In the genomic region with DNA sequence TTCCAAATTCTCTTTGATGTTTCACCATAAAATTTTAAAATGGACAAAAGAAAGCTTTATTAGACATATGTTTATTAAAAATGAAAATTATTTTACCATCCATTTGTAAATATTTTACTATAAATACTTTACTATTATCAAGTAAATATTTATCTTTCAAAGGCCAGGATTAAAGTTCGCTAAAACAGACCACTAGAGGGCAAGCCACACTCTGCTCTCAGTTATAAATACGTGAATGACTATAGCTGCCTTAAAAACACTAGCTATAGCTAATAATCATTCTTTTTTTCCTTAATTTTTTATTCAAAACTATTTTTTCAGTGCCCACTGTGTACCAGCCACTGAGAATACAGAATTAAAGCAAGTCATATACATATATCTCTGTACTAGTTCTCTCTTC, we compare ENCODE assay signal across 9 cellular contexts. TPM values are rescaled to one million over a fixed set of nuclear protein-coding genes. Genes with fewer than 3 reads are reported as not detected.
DNase-seq lines count a peak whose midpoint lies in the region; ATAC-seq and TF ChIP-seq lines count a peak whose summit lies in the region.
"Had no signal": no experiment of that assay in that cellular context is flagged by ENCODE, and none has a peak within 500 bp of the region (broad histone marks: within the 10 kb centered on the region; RNA-seq: fewer than 3 reads in every experiment).

No MANE protein-coding gene starts in this region.

- no peak overlapping the region for H2AFZ ChIP-seq in PC-3 (ENCODE audit: low read length)

- H3K4me2 ChIP-seq in PC-3 (ENCODE audit: low read length) = no peak overlapping the region

- H3K9me2 ChIP-seq in PC-3 (replicated peaks; ENCODE audit: low read length) = no peaks in the 10 kb centered on the region

- H3K9ac ChIP-seq in PC-3 (ENCODE audit: low read length) = no peak overlapping the region

- no peaks in the 10 kb centered on the region for H3K79me2 ChIP-seq in PC-3 (ENCODE audit: low read length)

- H3K4me3 ChIP-seq in left ventricle myocardium inferior = no peak overlapping the region
- no peak overlapping the region for H3K4me3 ChIP-seq in PC-3 (ENCODE audit: low read length)
- H3K4me3 ChIP-seq in fibroblast of pulmonary artery (replicated peaks; ENCODE audit: low read depth, low read length) = no peak overlapping the region
- H3K4me3 ChIP-seq in vagina = no peak overlapping the region

- intact Hi-C loops in left ventricle myocardium inferior (cut with micrococcal nuclease) (no loop called here), left cardiac atrium (cut with DNase I) (no loop called here), PC-3 (cut with micrococcal nuclease) (loop anchor here (2.0 to 5.0 kb wide), 2 partner anchors 343 to 842 kb away; no protein-coding TSS in a partner anchor), vagina (cut with DNase I) (no loop called here)

- ATAC-seq in left cardiac atrium (no peak), PC-3 (peak; percentile 57; the same call in 1 of the 2 replicates)
- no peak for ATAC-seq in activated naive CD8-positive, alpha-beta T cell treated with anti-CD3 and anti-CD28 coated beads, Interleukin-2, amount 50 U/mL, for 24 hours

- H3K36me3 ChIP-seq in left ventricle myocardium inferior (no peaks in the 10 kb centered on the region), PC-3 (ENCODE audit: low read depth, low read length) (no peaks in the 10 kb centered on the region), vagina (no peaks in the 10 kb centered on the region)

- no peak for TF ChIP-seq POLR2A in vagina (IDR thresholded peaks at IDR 0.05)

- no peaks in the 10 kb centered on the region for H3K36me3 Mint-ChIP-seq in activated naive CD8-positive, alpha-beta T cell treated with anti-CD3 and anti-CD28 coated beads, Interleukin-2, amount 50 U/mL, for 24 hours (ENCODE audit: low read depth)
- H3K36me3 Mint-ChIP-seq in activated T-cell treated with anti-CD3 and anti-CD28 coated beads, Interleukin-2, amount 50 U/mL, for 24 hours (ENCODE audit: low read depth) = no peaks in the 10 kb centered on the region

- no peak for DNase-seq in left ventricle myocardium inferior
- DNase-seq in left cardiac atrium = no peak
- peak; percentile 36 for DNase-seq in PC-3
- peak; percentile 68 for DNase-seq in fibroblast of pulmonary artery (ENCODE audit: low read depth)
- no peak for DNase-seq in vagina (ENCODE audit: extremely low spot score in 2 of 2)
- no peak for DNase-seq in activated T-cell treated with anti-CD3 and anti-CD28 coated beads, Interleukin-2, amount 50 U/mL, for 48 hours
- DNase-seq in activated naive CD8-positive, alpha-beta T cell treated with anti-CD3 and anti-CD28 coated beads, Interleukin-2, amount 50 U/mL, for 24 hours = no peak
- DNase-seq in activated T-cell treated with anti-CD3 and anti-CD28 coated beads, Interleukin-2, amount 50 U/mL, for 24 hours = no peak

- peaks cover 4% of the 10 kb centered on the region for H3K4me1 Mint-ChIP-seq in activated naive CD8-positive, alpha-beta T cell treated with anti-CD3 and anti-CD28 coated beads, Interleukin-2, amount 50 U/mL, for 24 hours
- H3K4me1 Mint-ChIP-seq in activated T-cell treated with anti-CD3 and anti-CD28 coated beads, Interleukin-2, amount 50 U/mL, for 24 hours (ENCODE audit: low read depth) = peaks cover 8% of the 10 kb centered on the region

- H3K9me3 ChIP-seq in left ventricle myocardium inferior (replicated peaks) = no peaks in the 10 kb centered on the region
- no peaks in the 10 kb centered on the region for H3K9me3 ChIP-seq in PC-3 (ENCODE audit: low read length)
- no peaks in the 10 kb centered on the region for H3K9me3 ChIP-seq in vagina

- no peak overlapping the region for H3K4me3 Mint-ChIP-seq in activated naive CD8-positive, alpha-beta T cell treated with anti-CD3 and anti-CD28 coated beads, Interleukin-2, amount 50 U/mL, for 24 hours
- no peak overlapping the region for H3K4me3 Mint-ChIP-seq in activated T-cell treated with anti-CD3 and anti-CD28 coated beads, Interleukin-2, amount 50 U/mL, for 24 hours

- no TSS peak for BruUV-seq in PC-3 (replicated peaks; lab: Mats Ljungman, UMichigan)

- H4K20me1 ChIP-seq in PC-3 (ENCODE audit: low read length) = no peaks in the 10 kb centered on the region

- CTCF ChIA-PET in PC-3 (lab: Charles Lee) = interaction anchor here (1.0 kb wide), 1 partner anchor 34 kb away, joined by 3 read pairs; no protein-coding TSS in a partner anchor

- TF ChIP-seq CTCF in left ventricle myocardium inferior (IDR thresholded peaks at IDR 0.05; ENCODE audit: borderline replicate concordance) (peak; percentile 73), PC-3 (conservative IDR thresholded peaks at IDR 0.05; ENCODE audit: low read depth, low read length) (peak; percentile 54), fibroblast of pulmonary artery (IDR thresholded peaks at IDR 0.05; ENCODE audit: low read length, missing control alignments) (peak; percentile 77), vagina (IDR thresholded peaks at IDR 0.05) (peak in 2 of 3 experiments; percentile 6 to 36)

- POLR2A ChIA-PET in PC-3 (lab: Charles Lee; ENCODE audit: unreplicated experiment) = no interaction called here

- peaks cover 5% of the 10 kb centered on the region for H3K27me3 ChIP-seq in left ventricle myocardium inferior (ENCODE audit: low read depth)
- H3K27me3 ChIP-seq in PC-3 (ENCODE audit: low read length) = no peaks in the 10 kb centered on the region
- H3K27me3 ChIP-seq in vagina = no peaks in the 10 kb centered on the region

- H3K9me3 Mint-ChIP-seq in activated naive CD8-positive, alpha-beta T cell treated with anti-CD3 and anti-CD28 coated beads, Interleukin-2, amount 50 U/mL, for 24 hours = no peaks in the 10 kb centered on the region
- no peaks in the 10 kb centered on the region for H3K9me3 Mint-ChIP-seq in activated T-cell treated with anti-CD3 and anti-CD28 coated beads, Interleukin-2, amount 50 U/mL, for 24 hours

- no peak overlapping the region for H3K27ac Mint-ChIP-seq in activated naive CD8-positive, alpha-beta T cell treated with anti-CD3 and anti-CD28 coated beads, Interleukin-2, amount 50 U/mL, for 24 hours
- no peak overlapping the region for H3K27ac Mint-ChIP-seq in activated T-cell treated with anti-CD3 and anti-CD28 coated beads, Interleukin-2, amount 50 U/mL, for 24 hours

- H3K27me3 Mint-ChIP-seq in activated naive CD8-positive, alpha-beta T cell treated with anti-CD3 and anti-CD28 coated beads, Interleukin-2, amount 50 U/mL, for 24 hours = peaks cover 2% of the 10 kb centered on the region
- H3K27me3 Mint-ChIP-seq in activated T-cell treated with anti-CD3 and anti-CD28 coated beads, Interleukin-2, amount 50 U/mL, for 24 hours = no peaks in the 10 kb centered on the region

- no peaks in the 10 kb centered on the region for H3F3A ChIP-seq in PC-3 (ENCODE audit: low read length, unreplicated experiment)

- H3K27ac ChIP-seq in left ventricle myocardium inferior (replicated peaks) (no peak overlapping the region), PC-3 (ENCODE audit: low read length) (no peak overlapping the region), vagina (no peak overlapping the region)

- H3K4me1 ChIP-seq in left ventricle myocardium inferior = no peaks in the 10 kb centered on the region
- H3K4me1 ChIP-seq in PC-3 (ENCODE audit: insufficient read depth, low read length) = peaks cover 10% of the 10 kb centered on the region
- no peaks in the 10 kb centered on the region for H3K4me1 ChIP-seq in vagina

RNA-seq across cellular contexts. Expression of a gene that starts 38.6 kb away (rescaled TPM):
- total RNA-seq in left ventricle myocardium inferior (2.0 TPM), left cardiac atrium (1 to 10 TPM; 3.3 to 6.2 TPM), PC-3 (2014; rRNA removed) (not detected in 2 replicates), vagina (12.0 TPM)
- total RNA-seq: activated CD8-positive, alpha-beta memory T cell treated with anti-CD3 and anti-CD28 coated beads for 36 hours had no signal

Comparison
In these comparisons a context has a peak if more than half of its experiments do, and no peak if none do; other contexts are left out.
1. DNase-seq: peak in PC-3 (single experiment) and fibroblast of pulmonary artery (single experiment); none in left ventricle myocardium inferior (single experiment), left cardiac atrium (single experiment), vagina (0 of 2), activated T-cell treated with anti-CD3 and anti-CD28 coated beads, Interleukin-2, amount 50 U/mL, for 48 hours (0 of 2), activated naive CD8-positive, alpha-beta T cell treated with anti-CD3 and anti-CD28 coated beads, Interleukin-2, amount 50 U/mL, for 24 hours (single experiment) and activated T-cell treated with anti-CD3 and anti-CD28 coated beads, Interleukin-2, amount 50 U/mL, for 24 hours (single experiment).
2. CTCF ChIP-seq: peak in every context shown above with its lines; median percentile 77 in fibroblast of pulmonary artery; 73 in left ventricle myocardium inferior; 54 in PC-3; 21 in vagina.